ENCODE assay signal across 20 cellular contexts in genomic region chrX:7730071-7730470, GRCh38.
"Had no signal": no experiment of that assay in that cellular context is flagged by ENCODE, and none has a peak within 500 bp of the region (broad histone marks: within the 10 kb centered on the region; RNA-seq: fewer than 3 reads in every experiment).

No MANE protein-coding gene starts in this region.

- H3K9me3 ChIP-seq: esophagus squamous epithelium, gastroesophageal sphincter, left ventricle myocardium inferior, prostate gland, right lobe of liver, testis, tibial nerve had no signal

- H3K27me3 ChIP-seq: esophagus squamous epithelium, gastroesophageal sphincter, right lobe of liver, testis, tibial nerve had no signal

- H3K4me1 ChIP-seq: esophagus squamous epithelium, gastroesophageal sphincter, left ventricle myocardium inferior, parathyroid adenoma, prostate gland, right lobe of liver, testis, tibial nerve had no signal

- DNase-seq: central memory CD4-positive, alpha-beta T cell; effector CD4-positive, alpha-beta T cell; esophagus squamous epithelium; glutamatergic neuron; left ventricle myocardium inferior; mesendoderm; naive B cell; occipital lobe; right lobe of liver; stimulated activated CD4-positive, alpha-beta T cell treated with anti-CD3 and anti-CD28 coated beads, Interleukin-4, amount 100 ng/mL, for 24 hours; stimulated activated naive B cell treated with anti-CD40 and anti-IgM and Interleukin-4, amounts not matched to agents 10 μg/mL and 1 μg/mL and 100 μg/mL, for 72 hours; stimulated activated naive CD8-positive, alpha-beta T cell treated with anti-CD3 and anti-CD28 coated beads, Interleukin-15, amount 100 ng/mL, for 72 hours; testis had no signal

- ATAC-seq: gastroesophageal sphincter; right lobe of liver; stimulated activated naive B cell treated with anti-CD40 and anti-IgM and Interleukin-4, amounts not matched to agents 10 μg/mL and 1 μg/mL and 100 μg/mL, for 72 hours; stimulated activated naive CD8-positive, alpha-beta T cell treated with anti-CD3 and anti-CD28 coated beads, Interleukin-15, amount 100 ng/mL, for 72 hours had no signal

- H3K36me3 ChIP-seq: esophagus squamous epithelium, gastroesophageal sphincter, left ventricle myocardium inferior, prostate gland, right lobe of liver, tibial nerve had no signal

- H3K27ac ChIP-seq: coronary artery, epithelial cell of prostate, esophagus squamous epithelium, gastroesophageal sphincter, left ventricle myocardium inferior, parathyroid adenoma, prostate gland, right lobe of liver, testis, tibial nerve had no signal

- H3K4me3 ChIP-seq: coronary artery, esophagus squamous epithelium, gastroesophageal sphincter, left ventricle myocardium inferior, lung, prostate gland, right lobe of liver, testis, tibial nerve had no signal
